ENCODE assay signal across 32 cellular contexts in the genomic region with DNA sequence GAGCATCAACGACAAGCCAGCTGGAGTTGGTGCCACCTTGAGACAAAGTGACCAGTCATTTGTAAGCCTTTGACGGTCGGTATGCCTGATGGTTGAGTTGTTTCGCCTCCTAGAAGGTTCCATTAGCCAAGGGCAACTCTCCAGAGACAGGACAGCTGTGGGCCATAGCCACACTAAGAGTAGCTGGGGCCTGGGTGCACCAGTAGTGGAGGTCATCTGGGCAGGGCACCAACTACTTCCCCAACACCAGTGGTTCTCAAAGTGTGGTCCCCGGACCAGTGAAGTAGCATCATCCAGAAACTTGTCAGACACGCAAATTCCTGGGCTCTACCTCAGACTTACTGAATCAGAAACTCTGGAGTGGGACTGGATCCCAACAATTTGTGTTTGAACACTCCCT.
"Had no signal": no experiment of that assay in that cellular context is flagged by ENCODE, and none has a peak within 500 bp of the region (broad histone marks: within the 10 kb centered on the region; RNA-seq: fewer than 3 reads in every experiment).

No MANE protein-coding gene starts in this region.

- H3K36me3 ChIP-seq: adrenal gland, ascending aorta, brain microvascular endothelial cell, breast epithelium, cardiac muscle cell had no signal

- H3K4me3 ChIP-seq: adrenal gland, ascending aorta, body of pancreas, breast epithelium, cardiac muscle cell had no signal

- FAIRE-seq: astrocyte, bronchial epithelial cell had no signal

- H3K4me1 ChIP-seq: adrenal gland, ascending aorta, body of pancreas, breast epithelium had no signal

- H3K27me3 ChIP-seq: adrenal gland, ascending aorta, body of pancreas, brain microvascular endothelial cell, breast epithelium, cardiac muscle cell had no signal

- H3K9me3 ChIP-seq: adrenal gland, ascending aorta, body of pancreas, breast epithelium had no signal

- H3K27ac ChIP-seq: adrenal gland, ascending aorta, body of pancreas, brain microvascular endothelial cell, breast epithelium, cardiac muscle cell had no signal

- DNase-seq: activated effector memory CD4-positive, alpha-beta T cell treated with anti-CD3 and anti-CD28 coated beads, Interleukin-2, amount 50 U/mL, for 16 hours; activated effector memory CD4-positive, alpha-beta T cell treated with Interleukin-2 at 50 U/mL for 16 hours; activated gamma-delta T cell; activated gamma-delta T cell treated with Interleukin-2 at 50 U/mL for 16 hours; activated naive CD4-positive, alpha-beta T cell; activated naive CD4-positive, alpha-beta T cell treated with anti-CD3 and anti-CD28 coated beads for 36 hours; activated naive CD4-positive, alpha-beta T cell treated with anti-CD3 and anti-CD28 coated beads, Interleukin-2, amount 10 ng/mL, durations not matched to agents 7 days and 5 days; activated naive CD4-positive, alpha-beta T cell treated with anti-CD3 and anti-CD28 coated beads, Interleukin-2, amount 50 U/mL, for 16 hours; activated naive CD4-positive, alpha-beta T cell treated with Interleukin-2 at 50 U/mL for 16 hours; activated naive CD8-positive, alpha-beta T cell treated with anti-CD3 and anti-CD28 coated beads for 36 hours; activated naive CD8-positive, alpha-beta T cell treated with anti-CD3 and anti-CD28 coated beads, Interleukin-2, amount 10 ng/mL, durations not matched to agents 7 days and 5 days; activated naive CD8-positive, alpha-beta T cell treated with anti-CD3 and anti-CD28 coated beads, Interleukin-2, amount 50 U/mL, for 24 hours; activated T-cell treated with anti-CD3 and anti-CD28 coated beads, Interleukin-2, amount 50 U/mL, for 1 hour; activated T-cell treated with anti-CD3 and anti-CD28 coated beads, Interleukin-2, amount 50 U/mL, for 24 hours; activated T-cell treated with anti-CD3 and anti-CD28 coated beads, Interleukin-2, amount 50 U/mL, for 4 hours; activated T-cell treated with anti-CD3 and anti-CD28 coated beads, Interleukin-2, amount 50 U/mL, for 48 hours; activated T-cell treated with anti-CD3 and anti-CD28 coated beads, Interleukin-2, amount 50 U/mL, for 72 hours; adrenal gland; amniotic stem cell; amygdala; anterior cingulate cortex; aorta; body of pancreas; brain microvascular endothelial cell; caudate nucleus; central memory CD4-positive, alpha-beta T cell; cerebellar nuclear complex had no signal
